In the genomic region with DNA sequence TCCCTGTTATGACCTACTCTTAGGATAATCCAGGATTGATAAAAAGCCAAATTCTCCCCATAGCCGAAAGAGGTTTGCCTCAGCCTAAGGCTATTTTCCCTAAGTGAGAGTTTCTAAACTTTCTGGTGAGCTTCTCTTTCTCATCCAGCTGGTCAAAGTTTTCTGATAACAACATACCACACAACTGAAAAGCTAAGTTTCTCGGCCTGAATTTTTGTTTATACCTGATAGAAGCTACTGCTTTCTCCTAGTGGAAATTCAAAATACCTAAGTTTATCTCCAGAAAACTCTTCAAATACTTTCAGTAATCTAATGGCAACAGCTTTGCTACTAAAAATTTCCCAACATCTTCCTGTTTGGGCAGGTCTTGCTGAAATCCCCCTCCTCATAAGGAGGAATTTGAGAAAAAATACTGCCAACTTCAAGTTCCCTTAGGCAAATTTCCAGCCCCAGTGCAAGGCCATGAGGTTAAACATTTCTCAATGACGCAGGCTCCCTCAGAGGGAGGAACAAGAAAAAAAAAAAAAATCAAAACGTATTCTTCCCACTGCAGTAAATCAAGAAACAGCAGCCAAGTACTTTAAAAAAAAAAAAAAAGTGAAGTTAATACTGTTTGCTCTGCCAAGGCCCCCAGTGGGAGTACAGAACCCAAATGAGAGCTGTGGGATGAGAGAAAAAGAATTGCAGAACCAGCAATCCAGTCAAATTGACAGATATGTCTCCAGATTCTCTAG, we compare ENCODE assay signal across 10 cellular contexts.
DNase-seq lines count a peak whose midpoint lies in the region; ATAC-seq, FAIRE-seq and TF ChIP-seq lines count a peak whose summit lies in the region.
"Had no signal": no experiment of that assay in that cellular context is flagged by ENCODE, and none has a peak within 500 bp of the region (broad histone marks: within the 10 kb centered on the region; RNA-seq: fewer than 3 reads in every experiment).

No MANE protein-coding gene starts in this region.

- no peak overlapping the region for H2AFZ ChIP-seq in endothelial cell of umbilical vein (ENCODE audit: low read depth, low read length)

- no TSS peak for BruUV-seq in A673 (replicated peaks; lab: Mats Ljungman, UMichigan)
- no TSS peak for BruUV-seq in endothelial cell of umbilical vein (replicated peaks; lab: Mats Ljungman, UMichigan)

- dilution Hi-C loops in endothelial cell of umbilical vein (cut with MboI; ENCODE audit: extremely low pct_ligation_motif_present, low sequenced_read_pairs), result no loop called here

- FAIRE-seq in endothelial cell of umbilical vein (lab: Jason Lieb, UNC), result no peak

- H3K27me3 ChIP-seq in A673 (replicated peaks; ENCODE audit: insufficient read depth, low read depth, low read length, poor library complexity) (no peaks in the 10 kb centered on the region), endothelial cell of umbilical vein (ENCODE audit: control insufficient read depth in 2 of 2, insufficient read depth in 2 of 2, low read length in 2 of 2) (no peaks in the 10 kb centered on the region), mucosa of stomach (ENCODE audit: control insufficient read depth, insufficient read depth, low read length) (no peaks in the 10 kb centered on the region)

- no peaks in the 10 kb centered on the region for H3K9me3 ChIP-seq in A673 (ENCODE audit: low read depth, low read length, poor library complexity, severe bottlenecking)
- no peaks in the 10 kb centered on the region for H3K9me3 ChIP-seq in endothelial cell of umbilical vein (replicated peaks; ENCODE audit: control insufficient read depth, insufficient read depth, low read length)
- H3K9me3 ChIP-seq in mucosa of stomach (ENCODE audit: control insufficient read depth, low read length), result no peaks in the 10 kb centered on the region

- no peak overlapping the region for H3K9ac ChIP-seq in endothelial cell of umbilical vein (replicated peaks; ENCODE audit: extremely low read depth, insufficient read depth, low read length)
- H3K9ac ChIP-seq in mucosa of stomach (ENCODE audit: low read length), result peak overlapping the region; percentile 25

- intact Hi-C loops in A673 (cut with micrococcal nuclease; ENCODE audit: unreplicated experiment), result no loop called here
- intact Hi-C loops in endothelial cell of umbilical vein (cut with micrococcal nuclease), result no loop called here
- intact Hi-C loops in natural killer cell (cut with micrococcal nuclease), result no loop called here

- H3K27me3 Mint-ChIP-seq in natural killer cell (ENCODE audit: low read depth in 2 of 2), result no peaks in the 10 kb centered on the region
- no peaks in the 10 kb centered on the region for H3K27me3 Mint-ChIP-seq in stimulated activated naive CD8-positive, alpha-beta T cell treated with anti-CD3 and anti-CD28 coated beads, Interleukin-15, amount 100 ng/mL, for 72 hours
- H3K27me3 Mint-ChIP-seq: IgD-negative memory B cell had no signal

- no peak overlapping the region for H3K27ac Mint-ChIP-seq in natural killer cell
- no peak overlapping the region for H3K27ac Mint-ChIP-seq in stimulated activated naive CD8-positive, alpha-beta T cell treated with anti-CD3 and anti-CD28 coated beads, Interleukin-15, amount 100 ng/mL, for 72 hours

- H3K4me3 Mint-ChIP-seq in natural killer cell, result no peak overlapping the region
- no peak overlapping the region for H3K4me3 Mint-ChIP-seq in stimulated activated naive CD8-positive, alpha-beta T cell treated with anti-CD3 and anti-CD28 coated beads, Interleukin-15, amount 100 ng/mL, for 72 hours
- H3K4me3 Mint-ChIP-seq: IgD-negative memory B cell had no signal

- peak overlapping the region; percentile 26 for H3K27ac ChIP-seq in A673 (ENCODE audit: low read depth, low read length, poor library complexity, severe bottlenecking)
- no peak overlapping the region for H3K27ac ChIP-seq in endothelial cell of umbilical vein (ENCODE audit: insufficient read depth, low read depth, low read length)

- POLR2A ChIA-PET in A673 (lab: Charles Lee; ENCODE audit: low non-redundant PET) (interaction anchor here (0.6 kb wide), 1 partner anchor 987 kb away, joined by 5 read pairs; no protein-coding TSS in a partner anchor), endothelial cell of umbilical vein (lab: Charles Lee) (interaction anchor here (0.6 kb wide), 1 partner anchor 150 kb away, joined by 9 read pairs; no protein-coding TSS in a partner anchor)

- CTCF ChIA-PET in A673 (lab: Charles Lee), result no interaction called here
- CTCF ChIA-PET in endothelial cell of umbilical vein (lab: Charles Lee), result interaction anchor here (0.6 to 2.2 kb wide), 8 partner anchors 10 to 137 kb away, joined by 3 to 7 read pairs (median 3); no protein-coding TSS in a partner anchor

- no peaks in the 10 kb centered on the region for H3K9me1 ChIP-seq in endothelial cell of umbilical vein (replicated peaks; ENCODE audit: control insufficient read depth, extremely low read depth, insufficient read depth, low read length)

- H3K4me1 Mint-ChIP-seq in natural killer cell, result peaks cover 0 to 26% of the 10 kb centered on the region in 2 donors
- H3K4me1 Mint-ChIP-seq in stimulated activated naive CD8-positive, alpha-beta T cell treated with anti-CD3 and anti-CD28 coated beads, Interleukin-15, amount 100 ng/mL, for 72 hours, result peaks cover 30% of the 10 kb centered on the region

- no peak for DNase-seq in A673 (ENCODE audit: low spot score)
- DNase-seq in NCI-H226, result peak; percentile 78
- DNase-seq in endothelial cell of umbilical vein (ENCODE audit: low read depth, low spot score), result peak; percentile 84
- no peak for DNase-seq in natural killer cell
- no peak for DNase-seq in NCI-H1694 (lab: John Stamatoyannopoulos, UW)
- DNase-seq in stimulated activated naive CD8-positive, alpha-beta T cell treated with anti-CD3 and anti-CD28 coated beads, Interleukin-15, amount 100 ng/mL, for 72 hours, result no peak
- no peak for DNase-seq in T-helper 2 cell
- DNase-seq: COR-L47 had no signal

- H4K20me1 ChIP-seq in endothelial cell of umbilical vein (replicated peaks; ENCODE audit: control insufficient read depth, extremely low read depth, insufficient read depth, low read length), result no peaks in the 10 kb centered on the region

- H3K4me1 ChIP-seq in A673 (ENCODE audit: insufficient read depth, low read length, poor library complexity, severe bottlenecking), result peaks cover 30% of the 10 kb centered on the region
- no peaks in the 10 kb centered on the region for H3K4me1 ChIP-seq in endothelial cell of umbilical vein (ENCODE audit: control insufficient read depth, extremely low read depth, insufficient read depth, low read length)
- H3K4me1 ChIP-seq in mucosa of stomach (ENCODE audit: control insufficient read depth, insufficient read depth, low read length), result peaks cover 32% of the 10 kb centered on the region

- no peak for TF ChIP-seq POLR2A in endothelial cell of umbilical vein (IDR thresholded peaks at IDR 0.05; ENCODE audit: low read depth, low read length)

- no peaks in the 10 kb centered on the region for H3K36me3 Mint-ChIP-seq in natural killer cell
- H3K36me3 Mint-ChIP-seq: IgD-negative memory B cell had no signal

- no peaks in the 10 kb centered on the region for H3K79me2 ChIP-seq in endothelial cell of umbilical vein (ENCODE audit: control insufficient read depth, insufficient read depth, low read length)

- no peaks in the 10 kb centered on the region for H3K9me3 Mint-ChIP-seq in natural killer cell
- no peaks in the 10 kb centered on the region for H3K9me3 Mint-ChIP-seq in stimulated activated naive CD8-positive, alpha-beta T cell treated with anti-CD3 and anti-CD28 coated beads, Interleukin-15, amount 100 ng/mL, for 72 hours
- H3K9me3 Mint-ChIP-seq: IgD-negative memory B cell had no signal

- ATAC-seq in natural killer cell, result no peak
- no peak for ATAC-seq in stimulated activated naive CD8-positive, alpha-beta T cell treated with anti-CD3 and anti-CD28 coated beads, Interleukin-15, amount 100 ng/mL, for 72 hours

- H3K4me3 ChIP-seq in A673 (ENCODE audit: low read depth, low read length, poor library complexity, severe bottlenecking) (no peak overlapping the region), endothelial cell of umbilical vein (replicated peaks in 1 of 3; ENCODE audit: insufficient read depth in 1 of 3, low read depth in 1 of 3, low read length in 3 of 3) (no peak overlapping the region), mucosa of stomach (ENCODE audit: low read length) (no peak overlapping the region)

- TF ChIP-seq CTCF in A673 (conservative IDR thresholded peaks at IDR 0.05; ENCODE audit: low read depth, low read length) (no peak), endothelial cell of umbilical vein (IDR thresholded peaks at IDR 0.05; ENCODE audit: extremely low read depth in 1 of 2, insufficient read depth in 1 of 2, low read depth in 1 of 2, low read length in 2 of 2) (no peak), natural killer cell (IDR thresholded peaks at IDR 0.05) (no peak)

- H3K4me2 ChIP-seq in endothelial cell of umbilical vein (ENCODE audit: insufficient read depth, low read length), result no peak overlapping the region

- H3K36me3 ChIP-seq in A673 (ENCODE audit: insufficient read depth, low read length, poor library complexity, severe bottlenecking) (no peaks in the 10 kb centered on the region), endothelial cell of umbilical vein (ENCODE audit: control insufficient read depth in 2 of 2, extremely low read depth in 1 of 2, insufficient read depth in 2 of 2, low read length in 2 of 2) (no peaks in the 10 kb centered on the region), mucosa of stomach (ENCODE audit: control insufficient read depth, insufficient read depth, low read length) (no peaks in the 10 kb centered on the region)

TF ChIP-seq in endothelial cell of umbilical vein, 7 proteins besides CTCF, POLR2A, EP300 and RAD21:
- TF ChIP-seq, protein P1, sequence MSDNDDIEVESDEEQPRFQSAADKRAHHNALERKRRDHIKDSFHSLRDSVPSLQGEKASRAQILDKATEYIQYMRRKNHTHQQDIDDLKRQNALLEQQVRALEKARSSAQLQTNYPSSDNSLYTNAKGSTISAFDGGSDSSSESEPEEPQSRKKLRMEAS (IDR thresholded peaks at IDR 0.05; ENCODE audit: insufficient read depth, insufficient read length), result no peak
- TF ChIP-seq MYC (IDR thresholded peaks at IDR 0.05; ENCODE audit: low read depth, low read length) (no peak), POLR2AphosphoS5 (IDR thresholded peaks at IDR 0.05; ENCODE audit: insufficient read depth, low read depth, low read length) (no peak), GATA2 (IDR thresholded peaks at IDR 0.05; ENCODE audit: insufficient read depth, insufficient read length, low read depth, low read length) (no peak), JUN (IDR thresholded peaks at IDR 0.05; ENCODE audit: borderline replicate concordance, insufficient read depth, insufficient read length, low read depth) (no peak), FOS (IDR thresholded peaks at IDR 0.05; ENCODE audit: borderline replicate concordance, insufficient read depth, low read length) (no peak), EZH2 (IDR thresholded peaks at IDR 0.05; ENCODE audit: borderline replicate concordance, low read depth, low read length, severe bottlenecking) (no peak)

Comparison
In these comparisons a context has a peak if more than half of its experiments do, and no peak if none do; other contexts are left out.
1. DNase-seq: peak in NCI-H226 (single experiment) and endothelial cell of umbilical vein (single experiment); none in A673 (single experiment), natural killer cell (single experiment), NCI-H1694 (single experiment), stimulated activated naive CD8-positive, alpha-beta T cell treated with anti-CD3 and anti-CD28 coated beads, Interleukin-15, amount 100 ng/mL, for 72 hours (0 of 2) and T-helper 2 cell (0 of 5).